Comparison of ENCODE assay signal across 7 cellular contexts in the genomic region with DNA sequence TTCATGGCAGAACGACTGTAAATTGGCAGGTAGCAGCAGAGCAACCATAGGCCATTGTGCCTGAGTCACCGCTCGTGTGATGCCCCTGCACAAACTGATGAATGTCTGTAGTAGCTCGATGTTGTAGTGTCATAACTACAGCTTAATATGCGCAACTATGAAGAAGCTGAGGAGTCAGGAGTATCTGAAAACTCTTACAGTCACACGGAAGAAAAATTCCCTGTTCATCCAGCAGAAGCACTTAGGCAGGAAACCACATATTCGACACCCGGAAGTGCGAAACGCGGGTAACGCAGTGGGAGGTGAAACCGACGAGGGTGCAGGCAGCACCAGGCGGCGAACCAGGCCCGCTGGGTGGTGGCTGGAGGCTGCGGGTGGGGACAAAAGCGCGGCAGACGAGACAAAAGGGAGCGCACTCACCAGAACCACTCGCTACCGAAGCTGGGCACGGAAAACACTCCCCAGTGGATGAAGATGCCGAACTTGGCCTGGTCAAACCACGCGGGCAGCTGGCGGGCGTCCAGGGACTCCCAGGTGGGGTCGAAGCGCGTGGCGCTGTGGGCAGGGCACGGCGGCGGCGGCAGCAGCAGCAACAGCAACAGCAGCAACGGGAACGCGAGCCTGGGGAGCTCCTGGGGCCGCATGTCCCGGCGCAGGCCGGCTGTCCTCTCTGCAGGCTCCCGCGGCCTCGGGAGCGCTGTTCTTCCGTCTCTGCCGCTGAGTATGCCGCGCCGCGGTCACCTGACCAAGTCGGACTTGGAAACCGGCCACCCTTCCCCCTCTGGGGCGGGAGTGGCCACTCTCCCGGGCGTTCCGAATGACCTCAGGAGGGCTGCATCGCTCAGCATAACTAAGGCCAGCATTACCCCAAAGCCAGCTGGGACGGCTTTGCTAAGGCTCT. TPM values are rescaled to one million over a fixed set of nuclear protein-coding genes. Genes with fewer than 3 reads are reported as not detected.
DNase-seq lines count a peak whose midpoint lies in the region; ATAC-seq, FAIRE-seq and TF ChIP-seq lines count a peak whose summit lies in the region.

FUCA2 (minus strand) TSS at position 730 of the 901 bp plus-strand sequence; CDS start at position 644, 86 bp downstream.

- peak; percentile 92 for TF ChIP-seq POLR2A in right lobe of liver (IDR thresholded peaks at IDR 0.05)

- no peaks in the 10 kb centered on the region for H3K9me3 ChIP-seq in duodenal mucosa (ENCODE audit: control insufficient read depth in 1 of 2, low read length in 2 of 2)
- H3K9me3 ChIP-seq in right lobe of liver: no peaks in the 10 kb centered on the region

- intact Hi-C loops in activated CD8-positive, alpha-beta T cell treated with anti-CD3 and anti-CD28 coated beads for 36 hours (cut with micrococcal nuclease): no loop called here
- intact Hi-C loops in right lobe of liver (cut with DNase I): no loop called here

- 7% methylated on average over 21 of the region's 63 CpGs for WGBS in right lobe of liver (ENCODE audit: insufficient coverage, low coverage, low lambda C conversion rate, missing lambda C conversion rate)

- H3K27me3 ChIP-seq in duodenal mucosa (ENCODE audit: control insufficient read depth in 1 of 2, insufficient read depth in 2 of 2, low read length in 2 of 2) (no peaks in the 10 kb centered on the region), right lobe of liver (no peaks in the 10 kb centered on the region)

- H3K27ac Mint-ChIP-seq in activated CD8-positive, alpha-beta T cell treated with anti-CD3 and anti-CD28 coated beads for 36 hours: peak within 1 kb of the TSS; percentile 94

- ATAC-seq in HG02852 (IDR thresholded peaks at IDR 0.05; ENCODE audit: unreplicated experiment) (peak; percentile 63), right lobe of liver (peak; percentile 96 to 97 (median 96))
- ATAC-seq in activated CD8-positive, alpha-beta T cell treated with anti-CD3 and anti-CD28 coated beads for 36 hours: peak; percentile 79

- no peak for TF ChIP-seq CTCF in activated CD8-positive, alpha-beta T cell treated with anti-CD3 and anti-CD28 coated beads for 36 hours (IDR thresholded peaks at IDR 0.05)
- no peak for TF ChIP-seq CTCF in right lobe of liver (IDR thresholded peaks at IDR 0.05)

- H3K27me3 Mint-ChIP-seq in activated CD8-positive, alpha-beta T cell treated with anti-CD3 and anti-CD28 coated beads for 36 hours: no peaks in the 10 kb centered on the region

- H3K36me3 ChIP-seq in duodenal mucosa (ENCODE audit: control insufficient read depth in 1 of 2, insufficient read depth in 2 of 2, low read length in 2 of 2): peaks cover 12 to 14% of the 10 kb centered on the region in 2 donors
- peaks cover 0 to 10% (median 2%) of the 10 kb centered on the region in 4 donors for H3K36me3 ChIP-seq in right lobe of liver

- peaks cover 20% of the 10 kb centered on the region for H3K4me1 Mint-ChIP-seq in activated CD8-positive, alpha-beta T cell treated with anti-CD3 and anti-CD28 coated beads for 36 hours (ENCODE audit: low read depth)

- H3K27ac ChIP-seq in duodenal mucosa (ENCODE audit: low read depth, low read length): peak within 1 kb of the TSS; percentile 85
- peak within 1 kb of the TSS; percentile 66 to 85 (median 81) for H3K27ac ChIP-seq in right lobe of liver

- H3K4me3 ChIP-seq in duodenal mucosa (ENCODE audit: low read depth in 1 of 2, low read length in 2 of 2) (peak within 1 kb of the TSS; percentile 84 to 96), right lobe of liver (peak within 1 kb of the TSS; percentile 75 to 83 (median 76))

- H3K4me1 ChIP-seq in duodenal mucosa (ENCODE audit: control insufficient read depth in 1 of 2, insufficient read depth in 2 of 2, low read length in 2 of 2) (peaks cover 20 to 29% of the 10 kb centered on the region in 2 donors), right lobe of liver (peaks cover 0 to 18% (median 5%) of the 10 kb centered on the region in 4 donors)

- peak within 1 kb of the TSS; percentile 72 to 93 for H3K9ac ChIP-seq in duodenal mucosa (ENCODE audit: low read depth in 1 of 2, low read length in 2 of 2)

- CTCF ChIA-PET in activated CD8-positive, alpha-beta T cell treated with anti-CD3 and anti-CD28 coated beads for 36 hours (lab: Charles Lee): interaction anchor here (0.9 to 3.6 kb wide), 5 partner anchors 9 to 503 kb away, joined by 4 to 18 read pairs (median 9); no protein-coding TSS in a partner anchor

- H3K9me3 Mint-ChIP-seq in activated CD8-positive, alpha-beta T cell treated with anti-CD3 and anti-CD28 coated beads for 36 hours: no peaks in the 10 kb centered on the region

- DNase-seq in GM18507 (ENCODE audit: extremely low spot score, insufficient read length, low read depth) (peak; percentile 58), NCI-H2227 (lab: John Stamatoyannopoulos, UW; ENCODE audit: unreplicated experiment) (peak; percentile 75), right lobe of liver (peak; percentile 94 to 95 (median 94))
- DNase-seq in activated CD8-positive, alpha-beta T cell treated with anti-CD3 and anti-CD28 coated beads for 36 hours: peak; percentile 73
- peak; percentile 69 for DNase-seq in stimulated activated CD4-positive, alpha-beta T cell treated with anti-CD3 and anti-CD28 coated beads, Interleukin-4, amount 100 ng/mL, for 1 hour

- FAIRE-seq in GM18507 (lab: Jason Lieb, UNC): peak; percentile 83

- peak within 1 kb of the TSS; percentile 85 for H3K4me3 Mint-ChIP-seq in activated CD8-positive, alpha-beta T cell treated with anti-CD3 and anti-CD28 coated beads for 36 hours

- H3K36me3 Mint-ChIP-seq in activated CD8-positive, alpha-beta T cell treated with anti-CD3 and anti-CD28 coated beads for 36 hours (ENCODE audit: low read depth): peaks cover 17% of the 10 kb centered on the region

- POLR2A ChIA-PET in activated CD8-positive, alpha-beta T cell treated with anti-CD3 and anti-CD28 coated beads for 36 hours (lab: Charles Lee): interaction anchor here (1.0 to 2.0 kb wide), 7 partner anchors 8 to 68 kb away, joined by 3 to 10 read pairs (median 4); partner anchors contain the start of genes ADAT2 and PEX3

RNA-seq across cellular contexts. Expression of gene FUCA2, which starts in this region (rescaled TPM):
- 1 to 10 TPM; 6.6 to 8.5 TPM for total RNA-seq in activated CD8-positive, alpha-beta T cell treated with anti-CD3 and anti-CD28 coated beads for 36 hours
- 10 to 100 TPM; 28.6 to 58.7 (median 35.1) TPM for total RNA-seq in right lobe of liver

Comparison
In these comparisons a context has a peak if more than half of its experiments do, and no peak if none do; other contexts are left out.
1. Peak in every context shown above with its lines: DNase-seq, ATAC-seq, H3K4me3 ChIP-seq and H3K27ac ChIP-seq.